In the genomic region with DNA sequence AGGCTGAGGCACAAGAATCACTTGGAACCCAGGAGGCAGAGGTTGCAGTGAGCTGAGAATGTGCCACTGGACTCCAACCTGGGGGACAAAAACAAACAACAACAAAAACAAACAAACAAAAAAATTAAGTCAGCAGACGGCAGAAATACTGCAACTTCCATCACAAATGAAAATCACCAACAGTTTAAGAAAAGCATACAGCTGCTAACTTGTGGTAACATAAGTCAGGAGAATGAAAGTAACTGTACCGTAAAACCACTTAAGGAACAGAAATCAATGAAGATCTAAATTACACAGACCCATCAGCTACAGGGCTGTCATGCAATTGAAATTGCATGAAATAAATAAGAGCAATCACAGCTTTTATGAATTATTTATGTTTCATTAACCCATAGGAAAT, we compare ENCODE assay signal across 12 cellular contexts. TPM values are rescaled to one million over a fixed set of nuclear protein-coding genes. Genes with fewer than 3 reads are reported as not detected.
DNase-seq lines count a peak whose midpoint lies in the region; ATAC-seq lines count a peak whose summit lies in the region.
"Had no signal": no experiment of that assay in that cellular context is flagged by ENCODE, and none has a peak within 500 bp of the region (broad histone marks: within the 10 kb centered on the region; RNA-seq: fewer than 3 reads in every experiment).

No MANE protein-coding gene starts in this region.

- peaks cover under 1% of the 10 kb centered on the region for H3K9me3 Mint-ChIP-seq in activated T-helper 2 cell treated with anti-CD3 and anti-CD28 coated beads, Interferon-gamma antibody, Interleukin-2, Interleukin-4, amounts not matched to agents 10 μg/mL and 5 μg/mL and 100 μg/mL, durations not matched to agents 14 hours and 24 hours and 36 hours
- H3K9me3 Mint-ChIP-seq: HFFc6 had no signal

- peak; percentile 29 for ATAC-seq in GM18519 (IDR thresholded peaks at IDR 0.05; ENCODE audit: low FRiP score, unreplicated experiment)
- ATAC-seq in GM21447 (IDR thresholded peaks at IDR 0.05; ENCODE audit: unreplicated experiment), result peak; percentile 31
- peak; percentile 39 for ATAC-seq in HG03159 (IDR thresholded peaks at IDR 0.05; ENCODE audit: unreplicated experiment)

- intact Hi-C loops in activated T-helper 2 cell treated with anti-CD3 and anti-CD28 coated beads, Interferon-gamma antibody, Interleukin-2, Interleukin-4, amounts not matched to agents 10 μg/mL and 5 μg/mL and 100 μg/mL, durations not matched to agents 14 hours and 24 hours and 36 hours (cut with micrococcal nuclease), result loop anchor here (1.0 to 10.0 kb wide), 6 partner anchors 13 to 117 kb away; no protein-coding TSS in a partner anchor

- no peaks in the 10 kb centered on the region for H3K27me3 Mint-ChIP-seq in activated T-helper 2 cell treated with anti-CD3 and anti-CD28 coated beads, Interferon-gamma antibody, Interleukin-2, Interleukin-4, amounts not matched to agents 10 μg/mL and 5 μg/mL and 100 μg/mL, durations not matched to agents 14 hours and 24 hours and 36 hours (ENCODE audit: low read depth)

- DNase-seq in activated T-helper 2 cell treated with anti-CD3 and anti-CD28 coated beads, Interferon-gamma antibody, Interleukin-2, Interleukin-4, amounts not matched to agents 10 μg/mL and 5 μg/mL and 100 μg/mL, durations not matched to agents 14 hours and 24 hours and 36 hours (ENCODE audit: low spot score), result no peak
- no peak for DNase-seq in DMS153 treated with DMSO at 0.1 percent for 48 hours (lab: John Stamatoyannopoulos, UW; ENCODE audit: unreplicated experiment)
- DNase-seq in activated gamma-delta T cell (lab: John Stamatoyannopoulos, UW), result no peak
- no peak for DNase-seq in effector CD8-positive, alpha-beta T cell (lab: John Stamatoyannopoulos, UW)
- DNase-seq: activated T-cell treated with anti-CD3 and anti-CD28 coated beads for 4 hours, GDM1 had no signal

- peak overlapping the region; percentile 87 for H3K27ac Mint-ChIP-seq in activated T-helper 2 cell treated with anti-CD3 and anti-CD28 coated beads, Interferon-gamma antibody, Interleukin-2, Interleukin-4, amounts not matched to agents 10 μg/mL and 5 μg/mL and 100 μg/mL, durations not matched to agents 14 hours and 24 hours and 36 hours
- H3K27ac Mint-ChIP-seq: mesothelial cell of epicardium had no signal

- H3K4me3 Mint-ChIP-seq in activated T-helper 2 cell treated with anti-CD3 and anti-CD28 coated beads, Interferon-gamma antibody, Interleukin-2, Interleukin-4, amounts not matched to agents 10 μg/mL and 5 μg/mL and 100 μg/mL, durations not matched to agents 14 hours and 24 hours and 36 hours (ENCODE audit: low read depth), result peak overlapping the region; percentile 69
- H3K4me3 Mint-ChIP-seq: HFFc6, mesothelial cell of epicardium had no signal

- peaks cover 79% of the 10 kb centered on the region for H3K36me3 Mint-ChIP-seq in activated T-helper 2 cell treated with anti-CD3 and anti-CD28 coated beads, Interferon-gamma antibody, Interleukin-2, Interleukin-4, amounts not matched to agents 10 μg/mL and 5 μg/mL and 100 μg/mL, durations not matched to agents 14 hours and 24 hours and 36 hours (ENCODE audit: low read depth)
- H3K36me3 Mint-ChIP-seq: mesothelial cell of epicardium had no signal

- peaks cover 81% of the 10 kb centered on the region for H3K4me1 Mint-ChIP-seq in activated T-helper 2 cell treated with anti-CD3 and anti-CD28 coated beads, Interferon-gamma antibody, Interleukin-2, Interleukin-4, amounts not matched to agents 10 μg/mL and 5 μg/mL and 100 μg/mL, durations not matched to agents 14 hours and 24 hours and 36 hours (ENCODE audit: low read depth)
- H3K4me1 Mint-ChIP-seq: mesothelial cell of epicardium had no signal

RNA-seq across cellular contexts. Expression of gene MCOLN2, which starts 25.0 kb away (rescaled TPM):
- 142 and 143 TPM in 2 replicates for total RNA-seq in activated T-helper 2 cell treated with anti-CD3 and anti-CD28 coated beads, Interferon-gamma antibody, Interleukin-2, Interleukin-4, amounts not matched to agents 10 μg/mL and 5 μg/mL and 100 μg/mL, durations not matched to agents 14 hours and 24 hours and 36 hours
- total RNA-seq: smooth muscle cell had no signal
